8 cellular contexts compared by ENCODE assay signal in genomic region chr3:141076821-141077571, GRCh38. TPM values are rescaled to one million over a fixed set of nuclear protein-coding genes. Genes with fewer than 3 reads are reported as not detected.
DNase-seq lines count a peak whose midpoint lies in the region; FAIRE-seq and TF ChIP-seq lines count a peak whose summit lies in the region.

No MANE protein-coding gene starts in this region.

- H3K9ac ChIP-seq in colonic mucosa (ENCODE audit: low read depth in 2 of 2, low read length in 2 of 2) = no peak overlapping the region

- H3K36me3 ChIP-seq in colonic mucosa = no peaks in the 10 kb centered on the region
- no peaks in the 10 kb centered on the region for H3K36me3 ChIP-seq in thyroid gland

- FAIRE-seq in H54 (lab: Jason Lieb, UNC) = no peak

- WGBS in thyroid gland, 2 donors = 57 to 69% methylated on average over 23 of the region's 23 CpGs

- H3K4me3 ChIP-seq in colonic mucosa (peak overlapping the region; percentile 7), thyroid gland (replicated peaks in 1 of 3) (no peak overlapping the region)

- H3K27me3 ChIP-seq in colonic mucosa (no peaks in the 10 kb centered on the region), thyroid gland (no peaks in the 10 kb centered on the region)

- H3K27ac ChIP-seq in colonic mucosa = peak overlapping the region; percentile 22
- no peak overlapping the region for H3K27ac ChIP-seq in thyroid gland

- H3K4me1 ChIP-seq in colonic mucosa = no peaks in the 10 kb centered on the region
- H3K4me1 ChIP-seq in thyroid gland = no peaks in the 10 kb centered on the region

- H3K9me3 ChIP-seq in colonic mucosa (no peaks in the 10 kb centered on the region), thyroid gland (no peaks in the 10 kb centered on the region)

- no peak for TF ChIP-seq CTCF in colonic mucosa (IDR thresholded peaks at IDR 0.05)
- TF ChIP-seq CTCF in thyroid gland (IDR thresholded peaks at IDR 0.05) = no peak

- intact Hi-C loops in colonic mucosa (cut with DNase I) (no loop called here), thyroid gland (cut with DNase I) (no loop called here)

- no peak for TF ChIP-seq POLR2A in thyroid gland (IDR thresholded peaks at IDR 0.05)
- no peak for TF ChIP-seq POLR2A in H54 (IDR thresholded peaks at IDR 0.05; ENCODE audit: low read depth, low read length)

- peak; percentile 64 for DNase-seq in ELF-1 (ENCODE audit: low read depth, low spot score)
- peak; percentile 38 for DNase-seq in NCI-H2107 treated with DMSO at 0.1 percent for 48 hours (lab: John Stamatoyannopoulos, UW; ENCODE audit: unreplicated experiment)
- DNase-seq in colonic mucosa = peak; percentile 38
- DNase-seq in mesenteric fat pad (ENCODE audit: low spot score) = peak; percentile 90
- DNase-seq in superior temporal gyrus (ENCODE audit: extremely low spot score) = peak; percentile 50
- DNase-seq in thyroid gland = no peak
- no peak for DNase-seq in H54 (ENCODE audit: insufficient read length, low spot score)
- no peak for DNase-seq in GM19238 (ENCODE audit: insufficient read length, low spot score)

RNA-seq across cellular contexts. Expression of gene SPSB4, which starts 25.8 kb away (rescaled TPM):
- total RNA-seq in colonic mucosa = not detected
- total RNA-seq in mesenteric fat pad = 1.1 TPM
- total RNA-seq in thyroid gland = 1 to 10 TPM in 1 of 4 donors, not detected in 3; 1.2 TPM

Comparison
In these comparisons a context has a peak if more than half of its experiments do, and no peak if none do; other contexts are left out.
1. DNase-seq: peak in ELF-1 (single experiment), NCI-H2107 treated with DMSO at 0.1 percent for 48 hours (single experiment), colonic mucosa (single experiment), mesenteric fat pad (single experiment) and superior temporal gyrus (single experiment); none in thyroid gland (0 of 2), H54 (single experiment) and GM19238 (single experiment).